16 cellular contexts compared by ENCODE assay signal in genomic region chr10:114265392-114266053, GRCh38. TPM values are rescaled to one million over a fixed set of nuclear protein-coding genes. Genes with fewer than 3 reads are reported as not detected.
DNase-seq lines count a peak whose midpoint lies in the region; ATAC-seq and TF ChIP-seq lines count a peak whose summit lies in the region.
"Had no signal": no experiment of that assay in that cellular context is flagged by ENCODE, and none has a peak within 500 bp of the region (broad histone marks: within the 10 kb centered on the region; RNA-seq: fewer than 3 reads in every experiment).

No MANE protein-coding gene starts in this region.

- H3K9ac ChIP-seq in mesenchymal stem cell (ENCODE audit: low read length): peak overlapping the region; percentile 50

- no peak overlapping the region for H3K4ac ChIP-seq in mesenchymal stem cell (ENCODE audit: low read depth in 1 of 2, low read length in 2 of 2)

- H3K18ac ChIP-seq in mesenchymal stem cell (ENCODE audit: low read depth in 1 of 2, low read length in 2 of 2): no peak overlapping the region

- H3K4me1 ChIP-seq in mesenchymal stem cell (ENCODE audit: control insufficient read depth, insufficient read depth, low read depth, low read length) (peaks cover 2% of the 10 kb centered on the region), suprapubic skin (peaks cover 34% of the 10 kb centered on the region)

- peak overlapping the region in 1 of 2 experiments; percentile 37 for H2BK12ac ChIP-seq in mesenchymal stem cell (ENCODE audit: low read length in 2 of 2)

- no peak overlapping the region for H4K8ac ChIP-seq in mesenchymal stem cell (ENCODE audit: low read length)

- no peak overlapping the region for H2BK15ac ChIP-seq in mesenchymal stem cell (ENCODE audit: low read depth, poor library complexity, severe bottlenecking)

- H3K27me3 ChIP-seq in MG63: no peaks in the 10 kb centered on the region
- H3K27me3 ChIP-seq in mesenchymal stem cell (ENCODE audit: control insufficient read depth in 1 of 2, insufficient read depth in 1 of 2, low read length in 2 of 2): peaks cover 0 to 19% of the 10 kb centered on the region in 2 experiments
- no peaks in the 10 kb centered on the region for H3K27me3 ChIP-seq in suprapubic skin
- H3K27me3 ChIP-seq: cardiac muscle cell had no signal

- TF ChIP-seq EP300 in suprapubic skin (IDR thresholded peaks at IDR 0.05): no peak

- H3K14ac ChIP-seq in mesenchymal stem cell (ENCODE audit: low read length in 2 of 2): no peak overlapping the region

- no peak overlapping the region for H3K4me2 ChIP-seq in mesenchymal stem cell (ENCODE audit: low read length, poor library complexity, severe bottlenecking)

- H3K4me3 ChIP-seq in MG63 (no peak overlapping the region), fibroblast of mammary gland (ENCODE audit: control insufficient read depth, low read depth, low read length) (no peak overlapping the region), mesenchymal stem cell (ENCODE audit: insufficient read depth in 1 of 2, low read depth in 1 of 2, low read length in 2 of 2) (no peak overlapping the region), suprapubic skin (no peak overlapping the region)
- H3K4me3 ChIP-seq: cardiac muscle cell had no signal

- WGBS in mesenchymal stem cell: 99% methylated on average over 5 of the region's 6 CpGs
- WGBS in suprapubic skin: 33% methylated on average over 6 of the region's 6 CpGs

- H2BK120ac ChIP-seq in mesenchymal stem cell (ENCODE audit: low read depth, low read length): no peak overlapping the region

- H3K27ac ChIP-seq in mesenchymal stem cell (ENCODE audit: low read length, poor library complexity, severe bottlenecking) (no peak overlapping the region), suprapubic skin (peak overlapping the region; percentile 70)
- H3K27ac ChIP-seq: cardiac muscle cell had no signal

- no peak for TF ChIP-seq POLR2A in suprapubic skin (IDR thresholded peaks at IDR 0.05)

- H3K9me3 ChIP-seq in MG63: no peaks in the 10 kb centered on the region
- H3K9me3 ChIP-seq in mesenchymal stem cell (ENCODE audit: control insufficient read depth, low read length): no peaks in the 10 kb centered on the region
- H3K9me3 ChIP-seq in suprapubic skin: no peaks in the 10 kb centered on the region

- H2BK5ac ChIP-seq in mesenchymal stem cell (ENCODE audit: low read depth, low read length, poor library complexity, severe bottlenecking): no peak overlapping the region

- H4K91ac ChIP-seq in mesenchymal stem cell (ENCODE audit: low read length): no peak overlapping the region

- TF ChIP-seq CTCF in fibroblast of mammary gland (conservative IDR thresholded peaks at IDR 0.05; ENCODE audit: control insufficient read depth, insufficient read depth, low read depth, low read length) (no peak), suprapubic skin (IDR thresholded peaks at IDR 0.05) (no peak)

- ATAC-seq in GM21717 (IDR thresholded peaks at IDR 0.05; ENCODE audit: unreplicated experiment): no peak
- ATAC-seq: natural killer cell treated with Interleukin-12 subunit alpha and Interleukin-12 subunit beta and Interleukin-15 and Interleukin-18, amount 100 ng/mL, for 72 hours; stimulated activated naive CD8-positive, alpha-beta T cell treated with anti-CD3 and anti-CD28 coated beads, Interleukin-15, amount 100 ng/mL, for 72 hours had no signal

- H3K36me3 ChIP-seq in MG63 (no peaks in the 10 kb centered on the region), mesenchymal stem cell (ENCODE audit: control insufficient read depth in 1 of 2, insufficient read depth in 2 of 2, low read depth in 1 of 2, low read length in 2 of 2) (no peaks in the 10 kb centered on the region), suprapubic skin (no peaks in the 10 kb centered on the region)
- H3K36me3 ChIP-seq: cardiac muscle cell had no signal

- DNase-seq in MG63: peak; percentile 10
- DNase-seq in fibroblast of mammary gland (ENCODE audit: low read depth): peak; percentile 83
- peak; percentile 40 for DNase-seq in mesenchymal stem cell
- peak in 1 of 2 donors; percentile 82 for DNase-seq in suprapubic skin (ENCODE audit: low spot score in 2 of 2)
- no peak for DNase-seq in activated CD4-positive, alpha-beta T cell treated with anti-CD3 and anti-CD28 coated beads for 4 hours
- no peak for DNase-seq in stimulated activated CD4-positive, alpha-beta T cell treated with anti-CD3 and anti-CD28 coated beads, Interleukin-1b, Interleukin-23, amount 100 ng/mL, for 48 hours
- DNase-seq: activated naive CD8-positive, alpha-beta T cell treated with anti-CD3 and anti-CD28 coated beads, Interleukin-2, amount 10 ng/mL, durations not matched to agents 7 days and 5 days; activated T-cell treated with anti-CD3 and anti-CD28 coated beads, Interleukin-2, amount 50 U/mL, for 72 hours; NCI-H1436 treated with DMSO at 0.1 percent for 48 hours; stimulated activated naive CD8-positive, alpha-beta T cell treated with anti-CD3 and anti-CD28 coated beads, Interleukin-15, amount 100 ng/mL, for 72 hours had no signal

- H3K23ac ChIP-seq in mesenchymal stem cell (ENCODE audit: low read length in 2 of 2): no peak overlapping the region

- no peak overlapping the region for H2AFZ ChIP-seq in mesenchymal stem cell (ENCODE audit: low read depth, low read length)

- H2AK5ac ChIP-seq in mesenchymal stem cell (ENCODE audit: low read length, severe bottlenecking): no peak overlapping the region

- H3K79me1 ChIP-seq in mesenchymal stem cell (replicated peaks; ENCODE audit: low read length, poor library complexity, severe bottlenecking): no peaks in the 10 kb centered on the region

RNA-seq across cellular contexts. Expression of gene VWA2, which starts 26.5 kb away (rescaled TPM):
- total RNA-seq in MG63 (2014; rRNA removed; shearing (Covaris generic); ENCODE audit: low replicate concordance): not detected in 2 replicates
- polyA plus RNA-seq in mesenchymal stem cell (2013, experiment 1 of 2): 0.07 TPM
- polyA plus RNA-seq in mesenchymal stem cell (2013, experiment 2 of 2): 0.12 TPM
- total RNA-seq in suprapubic skin: 10 to 100 TPM; 15.7 to 31.0 (median 20.2) TPM
- total RNA-seq: activated naive CD8-positive, alpha-beta T cell treated with anti-CD3 and anti-CD28 coated beads, Interleukin-2, amount 10 ng/mL, durations not matched to agents 7 days and 5 days; activated T-cell treated with anti-CD3 and anti-CD28 coated beads, Interleukin-2, amount 50 U/mL, for 72 hours; cardiac muscle cell; lung microvascular endothelial cell; natural killer cell treated with Interleukin-12 subunit alpha and Interleukin-12 subunit beta and Interleukin-15 and Interleukin-18, amount 100 ng/mL, for 72 hours; pulmonary artery endothelial cell; T-helper 1 cell treated with Interleukin-12 subunit alpha and Interleukin-12 subunit beta and Interleukin-4 antibody, amounts not matched to agents 30 ng/mL and 1 ng/mL, for 36 hours had no signal
- polyA plus RNA-seq: cardiac muscle cell had no signal

Comparison
In these comparisons a context has a peak if more than half of its experiments do, and no peak if none do; other contexts are left out.
1. DNase-seq: peak in MG63 (single experiment), fibroblast of mammary gland (single experiment) and mesenchymal stem cell (single experiment); none in activated CD4-positive, alpha-beta T cell treated with anti-CD3 and anti-CD28 coated beads for 4 hours (0 of 2) and stimulated activated CD4-positive, alpha-beta T cell treated with anti-CD3 and anti-CD28 coated beads, Interleukin-1b, Interleukin-23, amount 100 ng/mL, for 48 hours (single experiment).
2. RNA of gene VWA2, which starts 26.5 kb away (total RNA-seq): 15.7 to 31.0 TPM in suprapubic skin; not detected in MG63; every median in the first group is over 10 times any median in the second.